Comparison of ENCODE assay signal across 15 cellular contexts in genomic region chr6:111852704-111853103, GRCh38. TPM values are rescaled to one million over a fixed set of nuclear protein-coding genes. Genes with fewer than 3 reads are reported as not detected.
DNase-seq lines count a peak whose midpoint lies in the region; ATAC-seq, FAIRE-seq and TF ChIP-seq lines count a peak whose summit lies in the region.
"Had no signal": no experiment of that assay in that cellular context is flagged by ENCODE, and none has a peak within 500 bp of the region (broad histone marks: within the 10 kb centered on the region; RNA-seq: fewer than 3 reads in every experiment).

No MANE protein-coding gene starts in this region.

- peaks cover 10% of the 10 kb centered on the region for H3K36me3 Mint-ChIP-seq in neural progenitor cell

- no peak overlapping the region for H3K4me2 ChIP-seq in neural progenitor cell

- peaks cover 100% of the 10 kb centered on the region for H3K79me2 ChIP-seq in neural progenitor cell (ENCODE audit: low read depth)

- no peaks in the 10 kb centered on the region for H3K27me3 Mint-ChIP-seq in neural progenitor cell (ENCODE audit: insufficient read depth, low read depth)

- H3K4me3 ChIP-seq in right cardiac atrium (ENCODE audit: low read length) (no peak overlapping the region), heart left ventricle (no peak overlapping the region), fibroblast of pulmonary artery (replicated peaks; ENCODE audit: low read depth, low read length) (no peak overlapping the region), kidney (ENCODE audit: low read length in 2 of 2) (no peak overlapping the region), neural progenitor cell (no peak overlapping the region)
- H3K4me3 ChIP-seq: SJCRH30, uterus had no signal

- H3K27ac Mint-ChIP-seq in neural progenitor cell, result no peak overlapping the region

- peaks cover 77% of the 10 kb centered on the region for H3K4me1 Mint-ChIP-seq in neural progenitor cell

- 47% methylated on average over 2 of the region's 2 CpGs for WGBS in right cardiac atrium
- WGBS in heart left ventricle, 4 donors, result 52 to 78% (median 71%) methylated on average over 2 of the region's 2 CpGs

- no peaks in the 10 kb centered on the region for H3K27me3 ChIP-seq in right cardiac atrium (ENCODE audit: control insufficient read depth, insufficient read depth)
- H3K27me3 ChIP-seq in heart left ventricle, result no peaks in the 10 kb centered on the region
- no peaks in the 10 kb centered on the region for H3K27me3 ChIP-seq in neural progenitor cell
- H3K27me3 ChIP-seq: SJCRH30, uterus had no signal

- no peak for FAIRE-seq in urothelium cell line (lab: Jason Lieb, UNC)
- no peak for FAIRE-seq in kidney (lab: Jason Lieb, UNC)
- FAIRE-seq: D721Med, GM12892 had no signal

- TF ChIP-seq CTCF in heart left ventricle (IDR thresholded peaks at IDR 0.05) (no peak), fibroblast of pulmonary artery (IDR thresholded peaks at IDR 0.05; ENCODE audit: low read length, missing control alignments) (no peak), kidney (IDR thresholded peaks at IDR 0.05; ENCODE audit: borderline replicate concordance, extremely low read depth, insufficient read depth) (no peak), neural progenitor cell (IDR thresholded peaks at IDR 0.05) (no peak)

- H3K4me3 Mint-ChIP-seq in neural progenitor cell, result no peak overlapping the region

- H3K9me3 ChIP-seq in right cardiac atrium (ENCODE audit: control insufficient read depth, low read length) (no peaks in the 10 kb centered on the region), heart left ventricle (no peaks in the 10 kb centered on the region), kidney (ENCODE audit: control insufficient read depth in 1 of 2, low read length in 2 of 2) (no peaks in the 10 kb centered on the region), neural progenitor cell (ENCODE audit: low read depth) (no peaks in the 10 kb centered on the region)
- H3K9me3 ChIP-seq: SJCRH30, uterus had no signal

- H3K9me3 Mint-ChIP-seq in neural progenitor cell, result no peaks in the 10 kb centered on the region

- H3F3A ChIP-seq in neural progenitor cell (ENCODE audit: low read depth), result no peaks in the 10 kb centered on the region

- no peak overlapping the region for H2AFZ ChIP-seq in neural progenitor cell (replicated peaks)

- intact Hi-C loops in right cardiac atrium (cut with DNase I) (loop anchor here in 1 of 4 donors (10.0 kb wide), 1 partner anchor 58 kb away; no protein-coding TSS in a partner anchor), heart left ventricle (cut with DNase I) (no loop called here), kidney (cut with DNase I) (no loop called here)

- H3K4me1 ChIP-seq in right cardiac atrium (ENCODE audit: control insufficient read depth, insufficient read depth, low read length) (peaks cover 30% of the 10 kb centered on the region), heart left ventricle (peaks cover 4 to 95% (median 75%) of the 10 kb centered on the region in 12 donors), kidney (ENCODE audit: control insufficient read depth in 1 of 2, insufficient read depth in 1 of 2, low read depth in 1 of 2, low read length in 2 of 2) (no peaks in the 10 kb centered on the region), neural progenitor cell (peaks cover 27% of the 10 kb centered on the region)
- H3K4me1 ChIP-seq: uterus had no signal

- TF ChIP-seq POLR2A in heart left ventricle (IDR thresholded peaks at IDR 0.05), result no peak

- ATAC-seq in right cardiac atrium (peak; percentile 9 to 29), heart left ventricle (no peak)
- ATAC-seq: left lobe of liver had no signal

- H4K20me1 ChIP-seq in neural progenitor cell (ENCODE audit: low read depth), result peaks cover 60% of the 10 kb centered on the region

- H3K9ac ChIP-seq in kidney (ENCODE audit: low read length in 2 of 2), result no peak overlapping the region
- H3K9ac ChIP-seq in neural progenitor cell, result no peak overlapping the region

- no peak overlapping the region for H3K27ac ChIP-seq in right cardiac atrium (ENCODE audit: low read length)
- H3K27ac ChIP-seq in heart left ventricle, result no peak overlapping the region
- H3K27ac ChIP-seq in kidney (ENCODE audit: low read depth in 2 of 2, low read length in 2 of 2), result no peak overlapping the region
- H3K27ac ChIP-seq in neural progenitor cell, result no peak overlapping the region
- H3K27ac ChIP-seq: SJCRH30, uterus had no signal

- H3K36me3 ChIP-seq in heart left ventricle (no peaks in the 10 kb centered on the region), kidney (ENCODE audit: control insufficient read depth in 1 of 2, insufficient read depth in 2 of 2, low read length in 2 of 2) (no peaks in the 10 kb centered on the region), neural progenitor cell (no peaks in the 10 kb centered on the region)
- H3K36me3 ChIP-seq: SJCRH30, uterus had no signal

- DNase-seq in right cardiac atrium, result no peak
- DNase-seq in heart left ventricle, result no peak
- DNase-seq in SKM-1 (lab: John Stamatoyannopoulos, UW; ENCODE audit: unreplicated experiment), result peak; percentile 34
- DNase-seq in fibroblast of pulmonary artery (ENCODE audit: low read depth), result peak; percentile 90
- no peak for DNase-seq in urothelium cell line (ENCODE audit: low spot score)
- no peak for DNase-seq in kidney
- DNase-seq in neural progenitor cell (ENCODE audit: low spot score), result no peak
- DNase-seq in stimulated activated CD4-positive, alpha-beta T cell treated with anti-CD3 and anti-CD28 coated beads, Interleukin-12 subunit alpha, Interleukin-12 subunit beta, amount 100 ng/mL, for 4 hours, result no peak
- DNase-seq: activated CD4-positive, alpha-beta T cell treated with anti-CD3 and anti-CD28 coated beads, Interleukin-2, amount 50 U/mL, for 1 hour; NCI-H2171; SJCRH30; uterus had no signal

RNA-seq across cellular contexts. Expression of gene FYN, which starts 20.5 kb away (rescaled TPM):
- total RNA-seq in right cardiac atrium, result 10 to 100 TPM; 56.5 to 76.6 (median 73.5) TPM
- polyA plus RNA-seq in right cardiac atrium, result 29.8 TPM
- 10 to 100 TPM; 28.1 to 72.4 (median 56.6) TPM for total RNA-seq in heart left ventricle
- 10 to 100 TPM; 14.7 to 29.4 TPM for polyA plus RNA-seq in heart left ventricle
- 52.4 TPM for total RNA-seq in kidney
- polyA plus RNA-seq in kidney (ENCODE audit: insufficient read depth, low read depth, low replicate concordance), result 34.5 TPM
- 149 and 167 TPM in 2 replicates for total RNA-seq in neural progenitor cell (ENCODE audit: low replicate concordance)

Comparison
In these comparisons a context has a peak if more than half of its experiments do, and no peak if none do; other contexts are left out.
1. ATAC-seq: peak in right cardiac atrium (2 of 2); none in heart left ventricle (0 of 4).
2. DNase-seq: peak in SKM-1 (single experiment) and fibroblast of pulmonary artery (single experiment); none in right cardiac atrium (0 of 3), heart left ventricle (0 of 5), urothelium cell line (single experiment), kidney (single experiment), neural progenitor cell (single experiment) and stimulated activated CD4-positive, alpha-beta T cell treated with anti-CD3 and anti-CD28 coated beads, Interleukin-12 subunit alpha, Interleukin-12 subunit beta, amount 100 ng/mL, for 4 hours (single experiment).